In the genomic region with DNA sequence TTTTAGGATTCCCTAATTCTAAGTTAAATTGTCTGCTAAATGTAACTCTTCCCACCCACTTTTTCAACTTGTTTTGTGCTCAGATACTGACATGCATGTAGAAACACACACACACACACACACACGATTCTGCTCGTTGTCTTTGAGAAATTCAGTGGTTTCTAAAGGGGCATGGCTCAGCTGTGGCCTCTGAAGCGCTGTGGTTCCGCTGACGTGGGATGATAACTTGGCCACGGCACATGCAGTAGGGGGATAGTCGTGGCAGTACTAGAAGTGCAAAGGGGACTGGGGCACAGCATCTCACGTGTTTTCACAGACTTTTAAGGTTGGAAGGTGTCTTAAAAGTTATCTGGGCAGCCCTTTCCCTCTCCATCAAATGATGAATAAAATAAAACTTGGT, we compare ENCODE assay signal across 23 cellular contexts.
"Had no signal": no experiment of that assay in that cellular context is flagged by ENCODE, and none has a peak within 500 bp of the region (broad histone marks: within the 10 kb centered on the region; RNA-seq: fewer than 3 reads in every experiment).

No MANE protein-coding gene starts in this region.

- ATAC-seq: foreskin keratinocyte; heart left ventricle; psoas muscle; sciatic nerve; stimulated activated naive B cell treated with anti-CD40 and anti-IgM and Interleukin-4, amounts not matched to agents 10 μg/mL and 1 μg/mL and 100 μg/mL, for 72 hours had no signal

- H3K4me3 ChIP-seq: colonic mucosa, heart left ventricle, psoas muscle, spleen had no signal

- H3K27ac Mint-ChIP-seq: stimulated activated naive B cell treated with anti-CD40 and anti-IgM and Interleukin-4, amounts not matched to agents 10 μg/mL and 1 μg/mL and 100 μg/mL, for 72 hours had no signal

- H3K9me3 Mint-ChIP-seq: nephron; stimulated activated naive B cell treated with anti-CD40 and anti-IgM and Interleukin-4, amounts not matched to agents 10 μg/mL and 1 μg/mL and 100 μg/mL, for 72 hours had no signal

- H3K79me2 ChIP-seq: parathyroid adenoma had no signal

- H3K9me3 ChIP-seq: colonic mucosa, heart left ventricle, psoas muscle, spleen had no signal

- H3K4me1 ChIP-seq: colonic mucosa, foreskin keratinocyte, parathyroid adenoma, psoas muscle had no signal

- H3K36me3 ChIP-seq: colonic mucosa had no signal

- H3K4me3 Mint-ChIP-seq: nephron; stimulated activated naive B cell treated with anti-CD40 and anti-IgM and Interleukin-4, amounts not matched to agents 10 μg/mL and 1 μg/mL and 100 μg/mL, for 72 hours had no signal

- H3K27me3 Mint-ChIP-seq: stimulated activated naive B cell treated with anti-CD40 and anti-IgM and Interleukin-4, amounts not matched to agents 10 μg/mL and 1 μg/mL and 100 μg/mL, for 72 hours had no signal

- H3K9ac ChIP-seq: parathyroid adenoma had no signal

- H2AFZ ChIP-seq: parathyroid adenoma had no signal

- FAIRE-seq: endothelial cell of umbilical vein, islet of Langerhans had no signal

- DNase-seq: cerebellar nuclear complex; colonic mucosa; dermis blood vessel endothelial cell; erythroblast; foreskin keratinocyte; heart left ventricle; hippocampal formation; kidney glomerular epithelial cell; mesendoderm; occipital lobe; psoas muscle; retina; spleen; stimulated activated CD4-positive, alpha-beta T cell treated with anti-CD3 and anti-CD28 coated beads, Interleukin-15, amount 100 ng/mL, for 24 hours; stimulated activated CD4-positive, alpha-beta T cell treated with anti-CD3 and anti-CD28 coated beads, Interleukin-1b, Interleukin-23, amount 100 ng/mL, for 48 hours; stimulated activated CD4-positive, alpha-beta T cell treated with anti-CD3 and anti-CD28 coated beads, Interleukin-4, amount 100 ng/mL, for 4 hours; stimulated activated naive B cell treated with anti-CD40 and anti-IgM and Interleukin-4, amounts not matched to agents 10 μg/mL and 1 μg/mL and 100 μg/mL, for 72 hours; trophoblast cell had no signal

- H3K27ac ChIP-seq: colonic mucosa, foreskin keratinocyte, parathyroid adenoma, psoas muscle had no signal

- H3K27me3 ChIP-seq: colonic mucosa, foreskin keratinocyte, heart left ventricle, spleen had no signal
